Comparison of ENCODE assay signal across 8 cellular contexts in genomic region chr7:24877790-24878311, GRCh38.
DNase-seq lines count a peak whose midpoint lies in the region; ATAC-seq and TF ChIP-seq lines count a peak whose summit lies in the region.

No MANE protein-coding gene starts in this region.

- no peak for TF ChIP-seq POLR2A in sigmoid colon (IDR thresholded peaks at IDR 0.05)

- intact Hi-C loops in sigmoid colon (cut with DNase I), result no loop called here

- no peaks in the 10 kb centered on the region for H3K27me3 Mint-ChIP-seq in brain
- no peaks in the 10 kb centered on the region for H3K27me3 Mint-ChIP-seq in stimulated activated memory B cell treated with anti-CD40 and anti-IgM and Interleukin-4, amounts not matched to agents 10 μg/mL and 1 μg/mL and 100 μg/mL, for 72 hours

- H3K4me1 ChIP-seq in sigmoid colon, result peaks cover 0 to 4% (median 1%) of the 10 kb centered on the region in 4 donors

- H3K4me3 Mint-ChIP-seq in brain, result peak overlapping the region in 2 of 5 experiments; percentile 40 to 42
- peak overlapping the region; percentile 47 for H3K4me3 Mint-ChIP-seq in stimulated activated memory B cell treated with anti-CD40 and anti-IgM and Interleukin-4, amounts not matched to agents 10 μg/mL and 1 μg/mL and 100 μg/mL, for 72 hours

- H3K9me3 ChIP-seq in sigmoid colon, result no peaks in the 10 kb centered on the region

- no peaks in the 10 kb centered on the region for H3K36me3 ChIP-seq in sigmoid colon

- H3K4me1 Mint-ChIP-seq in brain, result peaks cover 56% of the 10 kb centered on the region
- H3K4me1 Mint-ChIP-seq in stimulated activated memory B cell treated with anti-CD40 and anti-IgM and Interleukin-4, amounts not matched to agents 10 μg/mL and 1 μg/mL and 100 μg/mL, for 72 hours, result peaks cover 44% of the 10 kb centered on the region

- TF ChIP-seq CTCF in GM13977 (IDR thresholded peaks at IDR 0.05; ENCODE audit: extremely low read depth, insufficient read depth, missing control alignments), result no peak
- no peak for TF ChIP-seq CTCF in brain (conservative IDR thresholded peaks at IDR 0.05)
- no peak for TF ChIP-seq CTCF in sigmoid colon (IDR thresholded peaks at IDR 0.05)

- TF ChIP-seq EP300 in sigmoid colon (IDR thresholded peaks at IDR 0.05), result no peak

- DNase-seq in GM13977 (ENCODE audit: low spot score) (peak; percentile 36), sigmoid colon (no peak), cerebellum (ENCODE audit: low spot score) (no peak), NCI-H1436 treated with DMSO at 0.1 percent for 48 hours (lab: John Stamatoyannopoulos, UW) (no peak)

- H3K27ac Mint-ChIP-seq in brain, result peak overlapping the region in 4 of 5 experiments; percentile 58 to 91 (median 85)
- H3K27ac Mint-ChIP-seq in stimulated activated memory B cell treated with anti-CD40 and anti-IgM and Interleukin-4, amounts not matched to agents 10 μg/mL and 1 μg/mL and 100 μg/mL, for 72 hours, result peak overlapping the region; percentile 67

- H3K9me3 Mint-ChIP-seq in brain, result no peaks in the 10 kb centered on the region
- no peaks in the 10 kb centered on the region for H3K9me3 Mint-ChIP-seq in stimulated activated memory B cell treated with anti-CD40 and anti-IgM and Interleukin-4, amounts not matched to agents 10 μg/mL and 1 μg/mL and 100 μg/mL, for 72 hours

- H3K27me3 ChIP-seq in sigmoid colon, result no peaks in the 10 kb centered on the region

- WGBS in sigmoid colon, 2 donors, result 29 to 67% methylated on average over 4 of the region's 4 CpGs

- in situ Hi-C loops in GM13977 (cut with MboI; ENCODE audit: low pct_unique_long_range_greater_than_20kb, low sequenced_read_pairs, unreplicated experiment), result no loop called here

- H3K4me3 ChIP-seq in sigmoid colon, result no peak overlapping the region

- no peak overlapping the region for H3K27ac ChIP-seq in sigmoid colon

- H3K36me3 Mint-ChIP-seq in brain, result no peaks in the 10 kb centered on the region
- H3K36me3 Mint-ChIP-seq in stimulated activated memory B cell treated with anti-CD40 and anti-IgM and Interleukin-4, amounts not matched to agents 10 μg/mL and 1 μg/mL and 100 μg/mL, for 72 hours, result peaks cover 5% of the 10 kb centered on the region

- ATAC-seq in GM21515 (IDR thresholded peaks at IDR 0.05; ENCODE audit: unreplicated experiment), result peak; percentile 90
- ATAC-seq in HG03575 (IDR thresholded peaks at IDR 0.05; ENCODE audit: extremely low read depth, insufficient number of reproducible peaks, low FRiP score, unreplicated experiment), result peak; percentile 91
- ATAC-seq in stimulated activated memory B cell treated with anti-CD40 and anti-IgM and Interleukin-4, amounts not matched to agents 10 μg/mL and 1 μg/mL and 100 μg/mL, for 72 hours, result peak; percentile 94
